Comparison of ENCODE assay signal across 19 cellular contexts in the genomic region with DNA sequence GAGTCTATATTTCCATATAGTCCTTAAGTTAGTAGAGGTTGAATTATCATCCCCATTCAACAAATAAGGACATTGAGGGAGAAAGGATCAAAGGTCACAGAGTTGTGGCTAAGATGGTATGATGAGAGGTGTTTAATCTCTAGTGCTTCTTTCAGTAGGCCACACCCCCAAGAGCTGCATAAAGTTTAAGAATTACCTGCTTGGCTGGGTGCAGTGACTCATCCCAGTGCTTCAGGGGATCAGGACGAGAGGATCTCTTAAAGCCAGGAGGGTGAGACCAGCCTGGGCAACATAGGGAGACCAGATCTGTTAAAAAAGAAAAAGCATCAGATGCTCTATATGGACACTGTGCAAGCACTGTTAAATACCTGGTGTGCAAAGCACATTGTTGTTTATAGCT.
DNase-seq lines count a peak whose midpoint lies in the region; ATAC-seq and TF ChIP-seq lines count a peak whose summit lies in the region.
"Had no signal": no experiment of that assay in that cellular context is flagged by ENCODE, and none has a peak within 500 bp of the region (broad histone marks: within the 10 kb centered on the region; RNA-seq: fewer than 3 reads in every experiment).

No MANE protein-coding gene starts in this region.

- no peak overlapping the region for H3K4me3 Mint-ChIP-seq in chondrocyte (ENCODE audit: unreplicated experiment)
- no peak overlapping the region for H3K4me3 Mint-ChIP-seq in CD8-positive, alpha-beta T cell
- H3K4me3 Mint-ChIP-seq: activated CD4-positive, alpha-beta T cell treated with anti-CD3 and anti-CD28 coated beads, Interleukin-2, amount 10 ng/mL, durations not matched to agents 24 days and 14 days; activated naive CD8-positive, alpha-beta T cell treated with anti-CD3 and anti-CD28 coated beads, Interleukin-2, amount 50 U/mL, for 24 hours; activated T-cell treated with anti-CD3 and anti-CD28 coated beads, Interleukin-2, amount 50 U/mL, for 4 hours; central memory CD8-positive, alpha-beta T cell; T-helper 2 cell treated with Interferon-gamma antibody and Interleukin-4, amounts not matched to agents 5 μg/mL and 100 μg/mL, for 36 hours had no signal

- no peaks in the 10 kb centered on the region for H3K36me3 Mint-ChIP-seq in chondrocyte (ENCODE audit: low read depth)
- no peaks in the 10 kb centered on the region for H3K36me3 Mint-ChIP-seq in CD8-positive, alpha-beta T cell

- intact Hi-C loops in CD8-positive, alpha-beta T cell (cut with DNase I, micrococcal nuclease), result no loop called here

- CTCF ChIA-PET in CD8-positive, alpha-beta T cell (lab: Charles Lee), result no interaction called here

- no peaks in the 10 kb centered on the region for H3K9me3 Mint-ChIP-seq in chondrocyte (ENCODE audit: low read depth)
- H3K9me3 Mint-ChIP-seq in CD8-positive, alpha-beta T cell, result peaks cover 2% of the 10 kb centered on the region
- H3K9me3 Mint-ChIP-seq: activated CD4-positive, alpha-beta T cell treated with anti-CD3 and anti-CD28 coated beads, Interleukin-2, amount 10 ng/mL, durations not matched to agents 24 days and 14 days; activated T-cell treated with anti-CD3 and anti-CD28 coated beads, Interleukin-2, amount 50 U/mL, for 4 hours; T-helper 2 cell treated with Interferon-gamma antibody and Interleukin-4, amounts not matched to agents 5 μg/mL and 100 μg/mL, for 36 hours had no signal

- TF ChIP-seq CTCF in chondrocyte (IDR thresholded peaks at IDR 0.05), result no peak
- no peak for TF ChIP-seq CTCF in CD8-positive, alpha-beta T cell (IDR thresholded peaks at IDR 0.05)

- H3K4me3 ChIP-seq in H7 (ENCODE audit: insufficient read depth, low read depth, low read length), result no peak overlapping the region
- no peak overlapping the region for H3K4me3 ChIP-seq in CD8-positive, alpha-beta T cell (ENCODE audit: low read depth, low read length)
- H3K4me3 ChIP-seq: smooth muscle cell, upper lobe of left lung had no signal

- peaks cover 5% of the 10 kb centered on the region for H3K27me3 Mint-ChIP-seq in chondrocyte (ENCODE audit: low read depth)
- no peaks in the 10 kb centered on the region for H3K27me3 Mint-ChIP-seq in CD8-positive, alpha-beta T cell (ENCODE audit: low read depth)
- H3K27me3 Mint-ChIP-seq: activated CD4-positive, alpha-beta T cell treated with anti-CD3 and anti-CD28 coated beads, Interleukin-2, amount 10 ng/mL, durations not matched to agents 24 days and 14 days; activated naive CD8-positive, alpha-beta T cell treated with anti-CD3 and anti-CD28 coated beads, Interleukin-2, amount 50 U/mL, for 24 hours; central memory CD8-positive, alpha-beta T cell had no signal

- POLR2A ChIA-PET in CD8-positive, alpha-beta T cell (lab: Charles Lee), result no interaction called here

- H3K27ac ChIP-seq in CD8-positive, alpha-beta T cell (ENCODE audit: low read depth, low read length), result no peak overlapping the region
- H3K27ac ChIP-seq: parathyroid adenoma, upper lobe of left lung had no signal

- no peaks in the 10 kb centered on the region for H3K4me1 Mint-ChIP-seq in chondrocyte (ENCODE audit: low read depth)
- H3K4me1 Mint-ChIP-seq in CD8-positive, alpha-beta T cell (ENCODE audit: low read depth), result no peaks in the 10 kb centered on the region
- H3K4me1 Mint-ChIP-seq: activated CD4-positive, alpha-beta T cell treated with anti-CD3 and anti-CD28 coated beads, Interleukin-2, amount 10 ng/mL, durations not matched to agents 24 days and 14 days; activated naive CD8-positive, alpha-beta T cell treated with anti-CD3 and anti-CD28 coated beads, Interleukin-2, amount 50 U/mL, for 24 hours; central memory CD8-positive, alpha-beta T cell had no signal

- H3K36me3 ChIP-seq in H7 (replicated peaks; ENCODE audit: control insufficient read depth, insufficient read depth, low read length), result no peaks in the 10 kb centered on the region
- H3K36me3 ChIP-seq in CD8-positive, alpha-beta T cell (ENCODE audit: insufficient read depth, low read length), result no peaks in the 10 kb centered on the region
- H3K36me3 ChIP-seq: upper lobe of left lung had no signal

- no peaks in the 10 kb centered on the region for H3K4me1 ChIP-seq in CD8-positive, alpha-beta T cell (ENCODE audit: insufficient read depth, low read length)
- H3K4me1 ChIP-seq: parathyroid adenoma, upper lobe of left lung had no signal

- DNase-seq in ACHN, result peak; percentile 6
- DNase-seq in H7, result peak; percentile 14
- DNase-seq in SW480 (ENCODE audit: low spot score), result peak; percentile 82
- peak; percentile 9 for DNase-seq in iPS DF 4.7 (ENCODE audit: extremely low read depth, low spot score)
- no peak for DNase-seq in NCI-H1105 treated with DMSO at 0.1 percent for 48 hours (lab: John Stamatoyannopoulos, UW)
- no peak for DNase-seq in KBM-7
- no peak for DNase-seq in chondrocyte (ENCODE audit: low spot score)
- DNase-seq in CD8-positive, alpha-beta T cell, result no peak
- DNase-seq: activated CD4-positive, alpha-beta T cell treated with anti-CD3 and anti-CD28 coated beads, Interleukin-2, amount 10 ng/mL, durations not matched to agents 24 days and 14 days; activated naive CD8-positive, alpha-beta T cell treated with anti-CD3 and anti-CD28 coated beads, Interleukin-2, amount 50 U/mL, for 24 hours; activated T-cell treated with anti-CD3 and anti-CD28 coated beads, Interleukin-2, amount 50 U/mL, for 4 hours; COR-L47; NCI-H1436; stimulated activated naive CD4-positive, alpha-beta T cell had no signal

- ATAC-seq in CD8-positive, alpha-beta T cell, result no peak
- ATAC-seq: activated naive CD8-positive, alpha-beta T cell treated with anti-CD3 and anti-CD28 coated beads, Interleukin-2, amount 50 U/mL, for 24 hours; activated T-cell treated with anti-CD3 and anti-CD28 coated beads, Interleukin-2, amount 50 U/mL, for 4 hours had no signal

- H3K9me3 ChIP-seq in CD8-positive, alpha-beta T cell (ENCODE audit: low read length), result no peaks in the 10 kb centered on the region

- no peak overlapping the region for H3K27ac Mint-ChIP-seq in chondrocyte (ENCODE audit: unreplicated experiment)
- no peak overlapping the region for H3K27ac Mint-ChIP-seq in CD8-positive, alpha-beta T cell
- H3K27ac Mint-ChIP-seq: activated CD4-positive, alpha-beta T cell treated with anti-CD3 and anti-CD28 coated beads, Interleukin-2, amount 10 ng/mL, durations not matched to agents 24 days and 14 days; activated naive CD8-positive, alpha-beta T cell treated with anti-CD3 and anti-CD28 coated beads, Interleukin-2, amount 50 U/mL, for 24 hours; T-helper 2 cell treated with Interferon-gamma antibody and Interleukin-4, amounts not matched to agents 5 μg/mL and 100 μg/mL, for 36 hours had no signal

- in situ Hi-C loops in ACHN (cut with HindIII; ENCODE audit: low pct_ligation_motif_present, low pct_unique_long_range_greater_than_20kb, low sequenced_read_pairs), result no loop called here
- in situ Hi-C loops in KBM-7 (cut with MboI; ENCODE audit: low pct_unique_long_range_greater_than_20kb, low sequenced_read_pairs), result no loop called here

- H3K27me3 ChIP-seq in H7 (ENCODE audit: control insufficient read depth, insufficient read depth, low read length), result no peaks in the 10 kb centered on the region
- no peaks in the 10 kb centered on the region for H3K27me3 ChIP-seq in CD8-positive, alpha-beta T cell (ENCODE audit: insufficient read depth, low read length)
- H3K27me3 ChIP-seq: upper lobe of left lung had no signal

Comparison
In these comparisons a context has a peak if more than half of its experiments do, and no peak if none do; other contexts are left out.
1. DNase-seq: peak in ACHN (single experiment), H7 (single experiment), SW480 (single experiment) and iPS DF 4.7 (single experiment); none in NCI-H1105 treated with DMSO at 0.1 percent for 48 hours (single experiment), KBM-7 (single experiment), chondrocyte (single experiment) and CD8-positive, alpha-beta T cell (0 of 7).